Comparison of ENCODE assay signal across 8 cellular contexts in the genomic region with DNA sequence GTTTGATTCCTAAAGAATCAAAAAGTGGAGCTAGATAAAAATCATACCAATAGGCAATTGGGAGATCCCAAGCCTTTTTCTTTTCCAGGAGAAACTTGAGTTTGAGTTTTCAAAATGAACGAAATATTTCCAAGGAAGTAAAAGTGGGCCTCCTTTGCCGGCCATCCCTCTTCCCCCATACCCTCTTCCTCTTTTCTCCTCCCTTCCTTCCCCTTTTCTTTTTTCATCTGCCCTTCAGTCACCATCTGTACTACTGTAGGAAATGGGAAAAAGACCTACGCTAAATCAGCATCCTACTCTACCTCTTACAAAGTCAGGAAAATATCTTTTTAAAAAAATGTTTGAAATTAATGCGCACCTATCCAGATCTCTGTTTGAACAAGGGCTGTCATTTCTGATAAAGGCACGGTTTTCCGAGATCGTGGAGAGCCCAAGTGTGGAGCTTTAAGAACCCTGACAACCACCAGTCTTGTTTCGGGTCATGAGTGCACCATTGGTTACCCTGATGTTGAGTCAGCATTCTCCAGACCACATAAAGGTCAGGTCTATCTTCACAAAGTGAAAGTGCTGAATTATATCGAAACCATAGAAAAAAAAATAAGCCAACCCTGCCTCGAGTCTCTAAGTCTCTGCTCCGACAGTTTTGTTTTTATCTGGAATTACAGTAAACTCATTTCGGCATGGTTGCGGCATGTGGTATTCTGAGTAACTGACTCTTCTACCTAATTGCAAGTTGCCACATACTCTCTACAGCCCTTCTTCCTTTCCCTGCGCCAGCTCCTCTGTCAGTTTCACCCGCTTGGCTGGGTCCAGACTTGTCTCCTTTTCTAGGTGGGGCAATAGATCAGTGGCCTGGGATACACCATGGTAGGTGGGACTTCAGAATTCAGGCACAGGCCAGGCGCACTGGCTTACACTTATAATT.
A peak's percentile ranks its signal among the peaks of the same experiment; 100 is the strongest.
DNase-seq lines count a peak whose midpoint lies in the region; ATAC-seq and TF ChIP-seq lines count a peak whose summit lies in the region.

No MANE protein-coding gene starts in this region.

- peak overlapping the region; percentile 61 for H3K4me3 ChIP-seq in OCI-LY3 (ENCODE audit: low read length)
- no peak overlapping the region for H3K4me3 ChIP-seq in mesenchymal stem cell (ENCODE audit: insufficient read depth in 1 of 2, low read depth in 1 of 2, low read length in 2 of 2)

- ATAC-seq in GM18861 (IDR thresholded peaks at IDR 0.05; ENCODE audit: unreplicated experiment) (peak; percentile 95), HG02798 (IDR thresholded peaks at IDR 0.05; ENCODE audit: poor library complexity, unreplicated experiment) (peak; percentile 99)

- H2BK15ac ChIP-seq in mesenchymal stem cell (ENCODE audit: low read depth, poor library complexity, severe bottlenecking) = no peak overlapping the region

- TF ChIP-seq CTCF in OCI-LY3 (IDR thresholded peaks at IDR 0.05; ENCODE audit: low read depth, low read length) = no peak

- H3K4me1 ChIP-seq in OCI-LY3 (ENCODE audit: low read length) (peaks cover 13% of the 10 kb centered on the region), mesenchymal stem cell (ENCODE audit: control insufficient read depth, insufficient read depth, low read depth, low read length) (no peaks in the 10 kb centered on the region)

- no peak for DNase-seq in caudate nucleus (lab: John Stamatoyannopoulos, UW)
- DNase-seq in stimulated activated CD4-positive, alpha-beta T cell treated with anti-CD3 and anti-CD28 coated beads, TNF-alpha, amount 100 ng/mL, for 48 hours (ENCODE audit: low read depth in 3 of 3) = peak; percentile 32 to 40 (median 37)
- DNase-seq in mesenchymal stem cell = no peak
- no peak for DNase-seq in NCI-H82 (lab: John Stamatoyannopoulos, UW)
- no peak for DNase-seq in effector CD4-positive, alpha-beta T cell

- no peaks in the 10 kb centered on the region for H3K79me2 ChIP-seq in OCI-LY3 (ENCODE audit: low read length)

- no peak overlapping the region for H3K4ac ChIP-seq in mesenchymal stem cell (ENCODE audit: low read depth in 1 of 2, low read length in 2 of 2)

- H3K23ac ChIP-seq in mesenchymal stem cell (ENCODE audit: low read length in 2 of 2) = no peak overlapping the region

- no peaks in the 10 kb centered on the region for H3K36me3 ChIP-seq in OCI-LY3 (replicated peaks; ENCODE audit: low read depth, low read length)
- no peaks in the 10 kb centered on the region for H3K36me3 ChIP-seq in mesenchymal stem cell (ENCODE audit: control insufficient read depth in 1 of 2, insufficient read depth in 2 of 2, low read depth in 1 of 2, low read length in 2 of 2)

- H2AFZ ChIP-seq in OCI-LY3 (ENCODE audit: low read depth, low read length) (no peak overlapping the region), mesenchymal stem cell (ENCODE audit: low read depth, low read length) (no peak overlapping the region)

- H2BK5ac ChIP-seq in mesenchymal stem cell (ENCODE audit: low read depth, low read length, poor library complexity, severe bottlenecking) = no peak overlapping the region

- no peak overlapping the region for H3K18ac ChIP-seq in mesenchymal stem cell (ENCODE audit: low read depth in 1 of 2, low read length in 2 of 2)

- H3K27ac ChIP-seq in OCI-LY3 (ENCODE audit: low read length) = no peak overlapping the region
- H3K27ac ChIP-seq in caudate nucleus (ENCODE audit: low read depth, low read length) = peak overlapping the region; percentile 8
- no peak overlapping the region for H3K27ac ChIP-seq in mesenchymal stem cell (ENCODE audit: low read length, poor library complexity, severe bottlenecking)

- H4K91ac ChIP-seq in mesenchymal stem cell (ENCODE audit: low read length) = no peak overlapping the region

- H3K9ac ChIP-seq in OCI-LY3 (ENCODE audit: low read length) (no peak overlapping the region), mesenchymal stem cell (ENCODE audit: low read length) (no peak overlapping the region)

- H2BK120ac ChIP-seq in mesenchymal stem cell (ENCODE audit: low read depth, low read length) = no peak overlapping the region

- H4K8ac ChIP-seq in mesenchymal stem cell (ENCODE audit: low read length) = no peak overlapping the region

- H4K20me1 ChIP-seq in OCI-LY3 (ENCODE audit: insufficient read depth, low read length) = no peaks in the 10 kb centered on the region; the same call in 1 of the 2 replicates

- H2AK5ac ChIP-seq in mesenchymal stem cell (ENCODE audit: low read length, severe bottlenecking) = no peak overlapping the region

- no peak overlapping the region for H3K14ac ChIP-seq in mesenchymal stem cell (ENCODE audit: low read length in 2 of 2)

- H3K9me3 ChIP-seq in OCI-LY3 (ENCODE audit: insufficient read depth, low read length) (no peaks in the 10 kb centered on the region), mesenchymal stem cell (ENCODE audit: control insufficient read depth, low read length) (no peaks in the 10 kb centered on the region)

- H3K4me2 ChIP-seq in OCI-LY3 (ENCODE audit: low read length) (peak overlapping the region; percentile 80), mesenchymal stem cell (ENCODE audit: low read length, poor library complexity, severe bottlenecking) (no peak overlapping the region)

- H3K79me1 ChIP-seq in mesenchymal stem cell (replicated peaks; ENCODE audit: low read length, poor library complexity, severe bottlenecking) = no peaks in the 10 kb centered on the region

- no peak overlapping the region for H2BK12ac ChIP-seq in mesenchymal stem cell (ENCODE audit: low read length in 2 of 2)

- 92% methylated on average over 15 of the region's 16 CpGs for WGBS in mesenchymal stem cell

- H3K27me3 ChIP-seq in OCI-LY3 (ENCODE audit: low read depth, low read length) = peaks cover 67% of the 10 kb centered on the region
- no peaks in the 10 kb centered on the region for H3K27me3 ChIP-seq in mesenchymal stem cell (ENCODE audit: control insufficient read depth in 1 of 2, insufficient read depth in 1 of 2, low read length in 2 of 2)

Comparison
In these comparisons a context has a peak if more than half of its experiments do, and no peak if none do; other contexts are left out.
1. DNase-seq: peak in stimulated activated CD4-positive, alpha-beta T cell treated with anti-CD3 and anti-CD28 coated beads, TNF-alpha, amount 100 ng/mL, for 48 hours (3 of 3); none in caudate nucleus (0 of 61), mesenchymal stem cell (single experiment), NCI-H82 (single experiment) and effector CD4-positive, alpha-beta T cell (single experiment).